Comparison of ENCODE assay signal across 1 cellular context in the genomic region with DNA sequence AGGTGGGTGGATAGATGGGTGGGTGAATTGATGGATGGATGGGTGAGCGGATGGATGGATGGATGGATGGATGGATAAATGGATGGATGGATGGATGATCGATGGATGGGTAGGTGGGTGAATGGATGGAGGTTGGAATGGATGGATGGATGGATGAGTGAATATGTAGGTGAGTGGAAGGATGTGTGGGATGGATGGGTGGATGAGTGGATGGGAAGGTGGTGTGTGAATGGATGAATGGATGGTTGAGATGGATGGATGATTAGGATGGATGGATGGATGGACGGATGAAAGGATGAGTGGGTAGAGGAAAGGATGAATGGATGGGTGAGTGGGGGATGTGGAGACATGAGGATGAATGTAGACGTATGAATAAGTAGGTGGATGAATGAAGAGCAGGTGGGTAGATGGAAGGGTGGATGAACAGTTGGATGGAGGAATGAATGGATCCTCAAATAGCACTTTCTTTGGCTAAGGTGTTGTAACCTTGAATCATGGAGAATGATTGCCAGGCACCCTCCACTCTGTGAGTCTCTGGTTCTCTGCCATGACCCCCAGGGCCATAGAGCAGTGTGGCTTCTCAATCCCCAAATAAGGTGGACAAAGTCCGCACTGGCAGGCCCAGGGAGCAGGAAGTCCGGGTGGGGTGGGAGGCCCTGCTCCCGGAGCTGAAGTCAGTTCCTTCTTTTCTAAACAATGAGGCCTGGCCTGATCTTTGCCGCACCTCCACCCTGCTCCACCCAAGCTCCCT.
A peak's percentile ranks its signal among the peaks of the same experiment; 100 is the strongest.
TF ChIP-seq lines count a peak whose summit lies in the region.

No MANE protein-coding gene starts in this region.

TF ChIP-seq in HepG2, 621 proteins besides CTCF, POLR2A, EP300 and RAD21 (continued from another document and continues in another):
- 0 out of 2 replicates have a peak, but pooled peaks have one; percentile 44 for TF ChIP-seq ZNF333 (CRISPR knock-in tag; IDR thresholded peaks at IDR 0.05; ENCODE audit: borderline replicate concordance)
- peak; percentile 43; the same call in 1 of the 2 replicates for TF ChIP-seq ZNF124 (CRISPR knock-in tag; IDR thresholded peaks at IDR 0.05)
- TF ChIP-seq SETDB1 (CRISPR knock-in tag; IDR thresholded peaks at IDR 0.05; ENCODE audit: borderline replicate concordance), result no peak
- no peak for TF ChIP-seq THAP9 (CRISPR knock-in tag; IDR thresholded peaks at IDR 0.05; ENCODE audit: borderline replicate concordance)
- TF ChIP-seq ZNF792 (CRISPR knock-in tag; IDR thresholded peaks at IDR 0.05), result no peak
- no peak for TF ChIP-seq PHF8 (CRISPR knock-in tag; IDR thresholded peaks at IDR 0.05)
- peak; percentile 37; the same call in 1 of the 2 replicates for TF ChIP-seq CEBPG (CRISPR knock-in tag; IDR thresholded peaks at IDR 0.05)
- TF ChIP-seq U2AF2 (IDR thresholded peaks at IDR 0.05; ENCODE audit: low read depth, low read length), result no peak
- TF ChIP-seq TBX3 (IDR thresholded peaks at IDR 0.05; ENCODE audit: borderline replicate concordance), result no peak
- peak; percentile 83 for TF ChIP-seq ZNF687 (CRISPR knock-in tag; IDR thresholded peaks at IDR 0.05)
- no peak for TF ChIP-seq CBX1 (IDR thresholded peaks at IDR 0.05; ENCODE audit: low read depth)
- TF ChIP-seq ZNF326 (CRISPR knock-in tag; IDR thresholded peaks at IDR 0.05; ENCODE audit: borderline replicate concordance), result no peak
- TF ChIP-seq RFX5 (IDR thresholded peaks at IDR 0.05; ENCODE audit: low read depth, low read length), result no peak
- no peak for TF ChIP-seq ADNP (CRISPR knock-in tag; IDR thresholded peaks at IDR 0.05)
- TF ChIP-seq ISL2 (CRISPR knock-in tag; IDR thresholded peaks at IDR 0.05), result no peak
- no peak for TF ChIP-seq ZNF34 (CRISPR knock-in tag; IDR thresholded peaks at IDR 0.05; ENCODE audit: borderline replicate concordance)
- no peak for TF ChIP-seq CREB1 (IDR thresholded peaks at IDR 0.05)
- no peak for TF ChIP-seq CREB1 (CRISPR knock-in tag; IDR thresholded peaks at IDR 0.05)
- 0 out of 2 replicates have a peak, but pooled peaks have one; percentile 36 for TF ChIP-seq ZNF724P (CRISPR knock-in tag; IDR thresholded peaks at IDR 0.05; ENCODE audit: borderline replicate concordance)
- TF ChIP-seq NR2F2 (IDR thresholded peaks at IDR 0.05; ENCODE audit: borderline replicate concordance, low read depth), result peak; percentile 26; the same call in 1 of the 2 replicates
- TF ChIP-seq CREBL2 (CRISPR knock-in tag; IDR thresholded peaks at IDR 0.05; ENCODE audit: borderline replicate concordance), result no peak
- 0 out of 2 replicates have a peak, but pooled peaks have one; percentile 17 for TF ChIP-seq ZNF776 (CRISPR knock-in tag; IDR thresholded peaks at IDR 0.05)
- TF ChIP-seq, protein P1, sequence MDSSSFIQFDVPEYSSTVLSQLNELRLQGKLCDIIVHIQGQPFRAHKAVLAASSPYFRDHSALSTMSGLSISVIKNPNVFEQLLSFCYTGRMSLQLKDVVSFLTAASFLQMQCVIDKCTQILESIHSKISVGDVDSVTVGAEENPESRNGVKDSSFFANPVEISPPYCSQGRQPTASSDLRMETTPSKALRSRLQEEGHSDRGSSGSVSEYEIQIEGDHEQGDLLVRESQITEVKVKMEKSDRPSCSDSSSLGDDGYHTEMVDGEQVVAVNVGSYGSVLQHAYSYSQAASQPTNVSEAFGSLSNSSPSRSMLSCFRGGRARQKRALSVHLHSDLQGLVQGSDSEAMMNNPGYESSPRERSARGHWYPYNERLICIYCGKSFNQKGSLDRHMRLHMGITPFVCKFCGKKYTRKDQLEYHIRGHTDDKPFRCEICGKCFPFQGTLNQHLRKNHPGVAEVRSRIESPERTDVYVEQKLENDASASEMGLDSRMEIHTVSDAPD (CRISPR knock-in tag; IDR thresholded peaks at IDR 0.05), result peak; percentile 59; the same call in 1 of the 2 replicates
- no peak for TF ChIP-seq NFE2L2 (IDR thresholded peaks at IDR 0.05; ENCODE audit: low read length)
- TF ChIP-seq IKZF5 (CRISPR knock-in tag; IDR thresholded peaks at IDR 0.05), result peak; percentile 42; the same call in 1 of the 2 replicates
- peak; percentile 65; the same call in 1 of the 2 replicates for TF ChIP-seq ZSCAN9 (CRISPR knock-in tag; IDR thresholded peaks at IDR 0.05; ENCODE audit: borderline replicate concordance)
- TF ChIP-seq TERF1 (CRISPR knock-in tag; IDR thresholded peaks at IDR 0.05), result no peak
- TF ChIP-seq SNAI1 (CRISPR knock-in tag; IDR thresholded peaks at IDR 0.05; ENCODE audit: borderline replicate concordance), result no peak
- TF ChIP-seq REXO4 (CRISPR knock-in tag; IDR thresholded peaks at IDR 0.05; ENCODE audit: borderline replicate concordance), result no peak
- no peak for TF ChIP-seq MZF1 (CRISPR knock-in tag; IDR thresholded peaks at IDR 0.05; ENCODE audit: borderline replicate concordance)
- no peak for TF ChIP-seq HNRNPL (IDR thresholded peaks at IDR 0.05; ENCODE audit: low read depth, low read length)
- no peak for TF ChIP-seq TRIM24 (CRISPR knock-in tag; IDR thresholded peaks at IDR 0.05)
- TF ChIP-seq THYN1 (CRISPR knock-in tag; IDR thresholded peaks at IDR 0.05; ENCODE audit: borderline replicate concordance, low read depth), result no peak
- TF ChIP-seq, protein P2, sequence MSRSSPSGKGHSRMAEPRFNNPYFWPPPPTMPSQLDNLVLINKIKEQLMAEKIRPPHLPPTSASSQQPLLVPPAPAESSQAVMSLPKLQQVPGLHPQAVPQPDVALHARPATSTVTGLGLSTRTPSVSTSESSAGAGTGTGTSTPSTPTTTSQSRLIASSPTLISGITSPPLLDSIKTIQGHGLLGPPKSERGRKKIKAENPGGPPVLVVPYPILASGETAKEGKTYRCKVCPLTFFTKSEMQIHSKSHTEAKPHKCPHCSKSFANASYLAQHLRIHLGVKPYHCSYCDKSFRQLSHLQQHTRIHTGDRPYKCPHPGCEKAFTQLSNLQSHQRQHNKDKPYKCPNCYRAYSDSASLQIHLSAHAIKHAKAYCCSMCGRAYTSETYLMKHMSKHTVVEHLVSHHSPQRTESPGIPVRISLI (CRISPR knock-in tag; IDR thresholded peaks at IDR 0.05; ENCODE audit: borderline replicate concordance), result no peak
- no peak for TF ChIP-seq MEIS2 (CRISPR knock-in tag; IDR thresholded peaks at IDR 0.05)
- no peak for TF ChIP-seq ZNF343 (CRISPR knock-in tag; IDR thresholded peaks at IDR 0.05)
- TF ChIP-seq ZNF570 (CRISPR knock-in tag; IDR thresholded peaks at IDR 0.05; ENCODE audit: borderline replicate concordance), result no peak
- no peak for TF ChIP-seq EEA1 (CRISPR knock-in tag; IDR thresholded peaks at IDR 0.05; ENCODE audit: borderline replicate concordance)
- no peak for TF ChIP-seq MATR3 (CRISPR knock-in tag; IDR thresholded peaks at IDR 0.05)
- no peak for TF ChIP-seq IKZF1 (IDR thresholded peaks at IDR 0.05)
- no peak for TF ChIP-seq RARG (CRISPR knock-in tag; IDR thresholded peaks at IDR 0.05; ENCODE audit: low read depth)
- no peak for TF ChIP-seq ZNF33B (CRISPR knock-in tag; IDR thresholded peaks at IDR 0.05)
- TF ChIP-seq MYC (CRISPR knock-in tag; IDR thresholded peaks at IDR 0.05; ENCODE audit: borderline replicate concordance), result peak; percentile 51; the same call in 1 of the 2 replicates
- TF ChIP-seq BCLAF1 (IDR thresholded peaks at IDR 0.05), result no peak
- no peak; the same call in 1 of the 2 replicates for TF ChIP-seq CREM (IDR thresholded peaks at IDR 0.05)
- no peak for TF ChIP-seq CREM (CRISPR knock-in tag; IDR thresholded peaks at IDR 0.05)
- 0 out of 2 replicates have a peak, but pooled peaks have one; percentile 24 for TF ChIP-seq NAIF1 (CRISPR knock-in tag; IDR thresholded peaks at IDR 0.05; ENCODE audit: borderline replicate concordance)
- TF ChIP-seq SP1 (IDR thresholded peaks at IDR 0.05), result no peak
- TF ChIP-seq SP1 (CRISPR knock-in tag; IDR thresholded peaks at IDR 0.05), result no peak
- no peak for TF ChIP-seq ARNT2 (CRISPR knock-in tag; IDR thresholded peaks at IDR 0.05; ENCODE audit: low read depth)
- peak; percentile 51; the same call in 1 of the 2 replicates for TF ChIP-seq CBFB (CRISPR knock-in tag; IDR thresholded peaks at IDR 0.05)
